8 cellular contexts compared by ENCODE assay signal in the genomic region with DNA sequence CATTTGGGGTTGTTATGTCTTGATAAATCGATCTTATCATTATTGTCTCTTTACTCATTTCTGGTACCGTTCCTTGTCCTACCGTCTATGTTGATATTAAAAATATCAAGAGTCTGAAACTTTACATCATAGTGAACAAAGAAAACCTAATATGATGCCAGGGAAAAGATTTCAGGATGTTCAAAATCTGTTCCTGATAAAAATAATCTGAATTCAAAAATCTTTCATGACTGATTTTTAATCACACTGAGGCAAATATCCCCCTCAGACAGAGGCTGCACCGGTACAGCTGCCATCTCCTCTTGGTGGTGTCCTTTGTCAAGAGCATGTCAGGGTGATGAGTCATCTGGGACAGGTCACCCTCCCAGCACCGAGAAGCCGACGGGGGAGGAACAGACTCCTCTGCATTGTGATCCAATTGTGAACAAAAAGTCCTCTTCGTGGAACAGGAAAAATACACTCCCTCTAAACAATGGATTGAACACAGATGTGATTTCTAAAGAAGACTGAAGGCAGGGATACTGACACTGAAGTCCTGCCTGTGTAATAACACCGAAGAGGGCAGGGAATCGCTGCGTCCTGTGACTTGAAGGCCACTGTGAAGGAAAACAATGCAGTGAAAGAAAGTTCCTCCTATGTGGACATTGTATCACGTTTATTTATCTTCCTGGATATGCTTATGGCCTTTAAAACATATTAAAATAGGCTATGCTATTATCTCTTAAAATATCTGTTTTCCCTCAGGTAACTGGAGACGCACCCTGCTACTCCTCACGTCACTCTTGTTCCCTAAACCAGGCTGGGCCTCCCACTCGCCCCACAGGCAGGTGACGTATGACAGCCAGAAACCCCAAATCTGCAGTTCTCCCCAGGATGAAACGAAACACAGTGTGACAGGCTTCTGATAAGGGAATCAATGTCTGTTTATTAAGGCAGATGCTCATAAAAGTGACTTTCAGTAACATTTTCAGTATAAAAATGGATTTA. TPM values are rescaled to one million over a fixed set of nuclear protein-coding genes. Genes with fewer than 3 reads are reported as not detected.
DNase-seq lines count a peak whose midpoint lies in the region; ATAC-seq and TF ChIP-seq lines count a peak whose summit lies in the region.

No MANE protein-coding gene starts in this region.

- peaks cover 14% of the 10 kb centered on the region for H3K36me3 ChIP-seq in HAP-1 (replicated peaks)
- no peaks in the 10 kb centered on the region for H3K36me3 ChIP-seq in Panc1 (ENCODE audit: control insufficient read depth, insufficient read depth, low read length)

- no peaks in the 10 kb centered on the region for H3K9me3 Mint-ChIP-seq in natural killer cell

- no peak overlapping the region for H3K4me3 Mint-ChIP-seq in natural killer cell

- H3K4me1 ChIP-seq in HAP-1 (peaks cover 10% of the 10 kb centered on the region), Panc1 (ENCODE audit: control insufficient read depth, insufficient read depth, low read length) (peaks cover 5% of the 10 kb centered on the region; the same call in 1 of the 2 replicates)

- CTCF ChIA-PET in Panc1 (lab: Charles Lee), result no interaction called here

- no TSS peak for BruUV-seq in Panc1 (replicated peaks; lab: Mats Ljungman, UMichigan)

- H3K4me3 ChIP-seq in HAP-1, result no peak overlapping the region
- H3K4me3 ChIP-seq in Panc1 (ENCODE audit: low read depth in 2 of 2, low read length in 2 of 2), result no peak overlapping the region
- H3K4me3 ChIP-seq in fibroblast of mammary gland (ENCODE audit: control insufficient read depth, low read depth, low read length), result no peak overlapping the region

- in situ Hi-C loops in HAP-1 (cut with MboI; ENCODE audit: low sequenced_read_pairs), result no loop called here
- in situ Hi-C loops in Panc1 (cut with HindIII; ENCODE audit: low pct_unique_long_range_greater_than_20kb, low sequenced_read_pairs), result no loop called here

- DNase-seq in HAP-1 (ENCODE audit: low spot score in 2 of 2), result peak; percentile 50 to 71
- DNase-seq in Panc1 (ENCODE audit: low read depth, low spot score), result no peak
- peak; percentile 69 for DNase-seq in fibroblast of mammary gland (ENCODE audit: low read depth)
- DNase-seq in nucleus accumbens (lab: John Stamatoyannopoulos, UW), result peak in 46 of 56 donors; percentile 19 to 86 (median 52)
- DNase-seq in natural killer cell, result no peak

- POLR2A ChIA-PET in Panc1 (lab: Charles Lee), result no interaction called here

- H3K27me3 ChIP-seq in HAP-1 (ENCODE audit: low read depth) (no peaks in the 10 kb centered on the region), Panc1 (ENCODE audit: control insufficient read depth, insufficient read depth, low read length) (no peaks in the 10 kb centered on the region)

- H3K27me3 Mint-ChIP-seq in natural killer cell (ENCODE audit: low read depth in 2 of 2), result no peaks in the 10 kb centered on the region

- H3K4me1 Mint-ChIP-seq in natural killer cell, result no peaks in the 10 kb centered on the region

- TF ChIP-seq CTCF in Panc1 (IDR thresholded peaks at IDR 0.05) (no peak), fibroblast of mammary gland (conservative IDR thresholded peaks at IDR 0.05; ENCODE audit: control insufficient read depth, insufficient read depth, low read depth, low read length) (no peak), natural killer cell (IDR thresholded peaks at IDR 0.05) (no peak)

- ATAC-seq in Panc1 (peak; percentile 73; the same call in 1 of the 2 replicates), GM18519 (IDR thresholded peaks at IDR 0.05; ENCODE audit: low FRiP score, unreplicated experiment) (no peak), natural killer cell (no peak), GM21390 (IDR thresholded peaks at IDR 0.05; ENCODE audit: unreplicated experiment) (no peak), HG03565 (IDR thresholded peaks at IDR 0.05; ENCODE audit: unreplicated experiment) (no peak)

- peak overlapping the region in 1 of 2 donors; percentile 20 for H3K27ac Mint-ChIP-seq in natural killer cell

- H3K36me3 Mint-ChIP-seq in natural killer cell, result no peaks in the 10 kb centered on the region

- intact Hi-C loops in Panc1 (cut with micrococcal nuclease; ENCODE audit: unreplicated experiment), result no loop called here
- intact Hi-C loops in natural killer cell (cut with micrococcal nuclease), result no loop called here

- no peaks in the 10 kb centered on the region for H3K9me3 ChIP-seq in HAP-1
- H3K9me3 ChIP-seq in Panc1 (ENCODE audit: control insufficient read depth, insufficient read depth, low read depth, low read length), result no peaks in the 10 kb centered on the region

- H3K27ac ChIP-seq in Panc1 (ENCODE audit: low read length), result no peak overlapping the region

RNA-seq across cellular contexts. Expression of gene SPATC1L, which starts 4.3 kb away (rescaled TPM):
- total RNA-seq in Panc1 (2021; ENCODE audit: unreplicated experiment) (0.26 TPM), natural killer cell (1 to 10 TPM in 2 of 3 donors, under 1 TPM in 1; 0.18 to 4.0 (median 2.7) TPM)
- polyA plus RNA-seq in Panc1 (2012; ENCODE audit: insufficient read length), result 0.50 TPM

RNA-seq across cellular contexts. Expression of gene FTCD, which starts 33.1 kb away (rescaled TPM):
- total RNA-seq in Panc1 (2021; ENCODE audit: unreplicated experiment) (0.21 TPM), natural killer cell (under 1 TPM in 1 of 3 donors, not detected in 2; 0.34 TPM)
- polyA plus RNA-seq in Panc1 (2012; ENCODE audit: insufficient read length), result not detected

RNA-seq across cellular contexts. Expression of gene LSS, which starts 40.1 kb away (rescaled TPM):
- 111 TPM for total RNA-seq in Panc1 (2021; ENCODE audit: unreplicated experiment)
- polyA plus RNA-seq in Panc1 (2012; ENCODE audit: insufficient read length), result 86.2 TPM
- total RNA-seq in natural killer cell, result 10 to 100 TPM; 59.9 to 82.2 (median 62.7) TPM

Comparison
In these comparisons a context has a peak if more than half of its experiments do, and no peak if none do; other contexts are left out.
1. DNase-seq: peak in HAP-1 (2 of 2), fibroblast of mammary gland (single experiment) and nucleus accumbens (46 of 56); none in Panc1 (single experiment) and natural killer cell (single experiment).